17 cellular contexts compared by ENCODE assay signal in genomic region chr4:30863031-30863430, GRCh38.
A peak's percentile ranks its signal among the peaks of the same experiment; 100 is the strongest.
DNase-seq lines count a peak whose midpoint lies in the region; ATAC-seq and TF ChIP-seq lines count a peak whose summit lies in the region.
"Had no signal": no experiment of that assay in that cellular context is flagged by ENCODE, and none has a peak within 500 bp of the region (broad histone marks: within the 10 kb centered on the region; RNA-seq: fewer than 3 reads in every experiment).

No MANE protein-coding gene starts in this region.

- no peaks in the 10 kb centered on the region for H3K27me3 ChIP-seq in gastroesophageal sphincter
- H3K27me3 ChIP-seq: left lung, MG63, upper lobe of right lung had no signal

- H3K27ac ChIP-seq in gastroesophageal sphincter, result peak overlapping the region in 1 of 4 donors; percentile 79
- H3K27ac ChIP-seq: left lung, upper lobe of right lung had no signal

- no peaks in the 10 kb centered on the region for H3K9me3 ChIP-seq in gastroesophageal sphincter
- H3K9me3 ChIP-seq: left lung, MG63, upper lobe of right lung had no signal

- ATAC-seq in GM21381 (IDR thresholded peaks at IDR 0.05; ENCODE audit: unreplicated experiment), result no peak
- ATAC-seq in gastroesophageal sphincter, result no peak
- ATAC-seq: left lung; naive thymus-derived CD4-positive, alpha-beta T cell; upper lobe of right lung had no signal

- TF ChIP-seq EP300 in gastroesophageal sphincter (IDR thresholded peaks at IDR 0.05), result no peak

- peaks cover 6 to 85% (median 8%) of the 10 kb centered on the region in 3 donors for H3K4me1 ChIP-seq in gastroesophageal sphincter
- H3K4me1 ChIP-seq: left lung, upper lobe of right lung had no signal

- H3K36me3 ChIP-seq in gastroesophageal sphincter, result no peaks in the 10 kb centered on the region
- H3K36me3 ChIP-seq: left lung, MG63, upper lobe of right lung had no signal

- no peak for TF ChIP-seq POLR2A in gastroesophageal sphincter (IDR thresholded peaks at IDR 0.05)

- H3K4me3 ChIP-seq in choroid plexus epithelial cell (ENCODE audit: low read depth, low read length) (no peak overlapping the region), gastroesophageal sphincter (no peak overlapping the region)
- H3K4me3 ChIP-seq: left lung, MG63, upper lobe of right lung had no signal

- TF ChIP-seq CTCF in choroid plexus epithelial cell (conservative IDR thresholded peaks at IDR 0.05; ENCODE audit: low read depth, low read length) (no peak), gastroesophageal sphincter (IDR thresholded peaks at IDR 0.05) (no peak)

- 14 to 21% methylated on average over 2 of the region's 2 CpGs for WGBS in gastroesophageal sphincter (ENCODE audit: low coverage in 1 of 2), 2 donors

- DNase-seq in A172 (ENCODE audit: low spot score) (peak; percentile 22), LHCN-M2 (ENCODE audit: low read depth) (peak; percentile 75), choroid plexus epithelial cell (ENCODE audit: low read depth) (peak; percentile 40), lung microvascular endothelial cell (ENCODE audit: low read depth in 2 of 2) (peak; percentile 23 to 47), NCI-H1930 (lab: John Stamatoyannopoulos, UW) (no peak)
- no peak for DNase-seq in activated CD8-positive, alpha-beta memory T cell treated with anti-CD3 and anti-CD28 coated beads, Interleukin-2, amount 50 U/mL, for 48 hours
- DNase-seq: activated CD4-positive, alpha-beta T cell treated with anti-CD3 and anti-CD28 coated beads, Interleukin-2, amount 50 U/mL, for 1 hour; activated naive CD4-positive, alpha-beta T cell treated with anti-CD3 and anti-CD28 coated beads, Interleukin-2, amount 10 ng/mL, durations not matched to agents 7 days and 5 days; activated T-cell treated with anti-CD3 and anti-CD28 coated beads for 4 hours; DMS153; left lung; MG63; naive thymus-derived CD4-positive, alpha-beta T cell; stimulated activated naive CD4-positive, alpha-beta T cell; upper lobe of right lung had no signal

Comparison
In these comparisons a context has a peak if more than half of its experiments do, and no peak if none do; other contexts are left out.
1. DNase-seq: peak in A172 (single experiment), LHCN-M2 (single experiment), choroid plexus epithelial cell (single experiment) and lung microvascular endothelial cell (2 of 2); none in NCI-H1930 (0 of 2) and activated CD8-positive, alpha-beta memory T cell treated with anti-CD3 and anti-CD28 coated beads, Interleukin-2, amount 50 U/mL, for 48 hours (single experiment).